27 cellular contexts compared by ENCODE assay signal in the genomic region with DNA sequence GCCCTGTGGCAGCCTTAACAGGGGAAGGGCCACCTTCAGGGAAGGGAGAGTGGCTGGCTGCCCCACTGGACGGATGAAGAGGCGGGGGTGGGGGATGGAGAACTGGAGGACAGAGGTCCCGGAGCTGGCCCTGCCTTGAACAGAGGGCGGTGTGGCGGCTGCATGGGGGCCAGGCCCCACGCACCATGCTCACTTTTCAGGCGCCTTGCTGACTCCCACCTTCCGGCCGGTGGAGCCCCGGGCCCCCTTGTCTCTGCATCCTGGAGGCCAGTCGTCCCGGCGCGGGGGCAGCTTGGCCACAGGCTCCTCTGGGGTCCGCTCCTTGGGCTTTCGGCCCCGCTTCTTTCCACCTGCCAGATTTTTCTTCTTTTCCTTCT.
"Had no signal": no experiment of that assay in that cellular context is flagged by ENCODE, and none has a peak within 500 bp of the region (broad histone marks: within the 10 kb centered on the region; RNA-seq: fewer than 3 reads in every experiment).

No MANE protein-coding gene starts in this region.

- H3K36me3 Mint-ChIP-seq: activated naive CD4-positive, alpha-beta T cell treated with anti-CD3 and anti-CD28 coated beads, Interleukin-2, amount 50 U/mL, for 72 hours; naive B cell had no signal

- DNase-seq: activated CD4-positive, alpha-beta T cell treated with anti-CD3 and anti-CD28 coated beads, Interleukin-2, amount 10 ng/mL, durations not matched to agents 24 days and 14 days; activated CD4-positive, CD25-positive, alpha-beta regulatory T cell treated with anti-CD3 and anti-CD28 coated beads, Interleukin-2, amount 50 U/mL, for 72 hours; activated CD8-positive, alpha-beta T cell treated with anti-CD3 and anti-CD28 coated beads for 36 hours; activated naive CD4-positive, alpha-beta T cell; activated T-cell treated with anti-CD3 and anti-CD28 coated beads, Interleukin-2, amount 50 U/mL, for 72 hours; anterior cingulate cortex; effector CD4-positive, alpha-beta T cell; esophagus squamous epithelium; gastrocnemius medialis; glutamatergic neuron; naive B cell; nephron progenitor cell; occipital lobe; psoas muscle; spleen; stimulated activated naive CD4-positive, alpha-beta T cell; tibial artery had no signal

- H3K27me3 Mint-ChIP-seq: activated CD4-positive, alpha-beta T cell treated with anti-CD3 and anti-CD28 coated beads, Interleukin-2, amount 10 ng/mL, durations not matched to agents 24 days and 14 days; activated CD8-positive, alpha-beta T cell treated with anti-CD3 and anti-CD28 coated beads for 36 hours; central memory CD8-positive, alpha-beta T cell; naive B cell had no signal

- H3K9ac ChIP-seq: parathyroid adenoma had no signal

- ATAC-seq: activated CD8-positive, alpha-beta T cell treated with anti-CD3 and anti-CD28 coated beads for 36 hours; activated naive CD4-positive, alpha-beta T cell treated with anti-CD3 and anti-CD28 coated beads, Interleukin-2, amount 50 U/mL, for 72 hours; activated T-cell treated with anti-CD3 and anti-CD28 coated beads, Interleukin-2, amount 50 U/mL, for 72 hours; gastrocnemius medialis; psoas muscle had no signal

- H3K27me3 ChIP-seq: esophagus squamous epithelium, gastrocnemius medialis, spleen, suprapubic skin, tibial artery had no signal

- H3K4me3 ChIP-seq: esophagus squamous epithelium, gastrocnemius medialis, psoas muscle, spleen, suprapubic skin, tibial artery had no signal

- H3K9me3 Mint-ChIP-seq: activated CD4-positive, alpha-beta T cell treated with anti-CD3 and anti-CD28 coated beads, Interleukin-2, amount 10 ng/mL, durations not matched to agents 24 days and 14 days; activated CD8-positive, alpha-beta T cell treated with anti-CD3 and anti-CD28 coated beads for 36 hours; activated naive CD4-positive, alpha-beta T cell treated with anti-CD3 and anti-CD28 coated beads, Interleukin-2, amount 50 U/mL, for 72 hours; activated T-cell treated with anti-CD3 and anti-CD28 coated beads, Interleukin-2, amount 50 U/mL, for 72 hours; central memory CD8-positive, alpha-beta T cell; dendritic cell treated with granulocyte-macrophage colony-stimulating factor and Interleukin-4, amounts not matched to agents 40 ng/mL and 50 ng/mL, for 4 days; mesothelial cell of epicardium; nephron progenitor cell had no signal

- H3K27ac ChIP-seq: epithelial cell of prostate, esophagus squamous epithelium, gastrocnemius medialis, parathyroid adenoma, psoas muscle, spleen, suprapubic skin, tibial artery had no signal

- H3K27ac Mint-ChIP-seq: activated CD4-positive, alpha-beta T cell treated with anti-CD3 and anti-CD28 coated beads, Interleukin-2, amount 10 ng/mL, durations not matched to agents 24 days and 14 days; activated CD8-positive, alpha-beta T cell treated with anti-CD3 and anti-CD28 coated beads for 36 hours; activated T-cell treated with anti-CD3 and anti-CD28 coated beads, Interleukin-2, amount 50 U/mL, for 72 hours; dendritic cell treated with granulocyte-macrophage colony-stimulating factor and Interleukin-4, amounts not matched to agents 40 ng/mL and 50 ng/mL, for 4 days; nephron progenitor cell had no signal

- H3K4me1 ChIP-seq: parathyroid adenoma had no signal

- FAIRE-seq: bronchial epithelial cell, endometrium, keratinocyte had no signal

- H3K9me3 ChIP-seq: esophagus squamous epithelium, gastrocnemius medialis, psoas muscle, spleen, suprapubic skin, tibial artery had no signal

- H3K4me3 Mint-ChIP-seq: activated CD4-positive, alpha-beta T cell treated with anti-CD3 and anti-CD28 coated beads, Interleukin-2, amount 10 ng/mL, durations not matched to agents 24 days and 14 days; activated CD8-positive, alpha-beta T cell treated with anti-CD3 and anti-CD28 coated beads for 36 hours; activated T-cell treated with anti-CD3 and anti-CD28 coated beads, Interleukin-2, amount 50 U/mL, for 72 hours; central memory CD8-positive, alpha-beta T cell; dendritic cell treated with granulocyte-macrophage colony-stimulating factor and Interleukin-4, amounts not matched to agents 40 ng/mL and 50 ng/mL, for 4 days; mesothelial cell of epicardium; nephron progenitor cell had no signal

- H2AFZ ChIP-seq: parathyroid adenoma had no signal
